In the genomic region with DNA sequence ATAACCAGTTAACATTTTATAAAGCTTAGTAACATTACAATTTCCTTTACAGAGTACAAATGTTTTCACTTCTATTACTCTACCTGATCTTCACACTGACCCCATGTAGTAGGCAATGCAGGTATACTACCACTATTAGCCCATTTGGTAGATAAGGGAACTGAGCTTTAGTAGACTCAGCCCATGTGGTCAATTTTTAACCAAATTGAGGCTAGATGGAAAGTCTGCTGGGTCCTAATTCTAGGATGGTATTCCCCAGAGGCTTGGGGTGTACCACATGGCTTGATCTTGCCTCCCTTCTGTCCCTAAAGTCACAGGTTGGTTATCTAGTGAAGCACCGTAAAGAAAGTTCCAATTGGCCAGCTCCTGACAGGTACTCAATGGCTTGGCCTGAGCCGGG, we compare ENCODE assay signal across 15 cellular contexts. TPM values are rescaled to one million over a fixed set of nuclear protein-coding genes. Genes with fewer than 3 reads are reported as not detected.
A peak's percentile ranks its signal among the peaks of the same experiment; 100 is the strongest.
DNase-seq lines count a peak whose midpoint lies in the region; ATAC-seq, FAIRE-seq and TF ChIP-seq lines count a peak whose summit lies in the region.
"Had no signal": no experiment of that assay in that cellular context is flagged by ENCODE, and none has a peak within 500 bp of the region (broad histone marks: within the 10 kb centered on the region; RNA-seq: fewer than 3 reads in every experiment).

No MANE protein-coding gene starts in this region.

- TF ChIP-seq CTCF in GM12878 (IDR thresholded peaks at IDR 0.05 in 2 of 3, conservative IDR thresholded peaks at IDR 0.05 in 1 of 3; ENCODE audit: control insufficient read depth in 2 of 3, extremely low read depth in 1 of 3, insufficient read depth in 1 of 3, low read depth in 3 of 3, low read length in 3 of 3) = no peak
- no peak for TF ChIP-seq CTCF in testis (IDR thresholded peaks at IDR 0.05)
- TF ChIP-seq CTCF in WERI-Rb-1 (IDR thresholded peaks at IDR 0.05; ENCODE audit: low read depth, low read length) = no peak

- TF ChIP-seq POLR2A in GM12878 (IDR thresholded peaks at IDR 0.05; ENCODE audit: low read depth, low read length) (no peak), testis (IDR thresholded peaks at IDR 0.05) (no peak)

- H3K9me3 ChIP-seq in GM12878 (replicated peaks; ENCODE audit: control insufficient read depth, insufficient read depth, low read length) = no peaks in the 10 kb centered on the region
- no peaks in the 10 kb centered on the region for H3K9me3 ChIP-seq in testis
- no peaks in the 10 kb centered on the region for H3K9me3 ChIP-seq in WERI-Rb-1 (ENCODE audit: severe bottlenecking)
- H3K9me3 ChIP-seq: gastroesophageal sphincter, right atrium auricular region had no signal

- H4K20me1 ChIP-seq in GM12878 (ENCODE audit: control insufficient read depth, insufficient read depth) = no peaks in the 10 kb centered on the region

- H3K27ac ChIP-seq in GM12878 (ENCODE audit: control insufficient read depth, insufficient read depth) (no peak overlapping the region), substantia nigra (ENCODE audit: low read depth, low read length, poor library complexity, severe bottlenecking) (peak overlapping the region; percentile 75), testis (no peak overlapping the region), WERI-Rb-1 (no peak overlapping the region)
- H3K27ac ChIP-seq: gastroesophageal sphincter had no signal

- intact Hi-C loops in GM12878 (cut with micrococcal nuclease; ENCODE audit: unreplicated experiment) (no loop called here), testis (cut with DNase I; ENCODE audit: low total_unique reads) (no loop called here)

- no peaks in the 10 kb centered on the region for H3K79me2 ChIP-seq in GM12878 (ENCODE audit: control insufficient read depth, insufficient read depth, low read length)

- H3K9ac ChIP-seq in GM12878 (ENCODE audit: control insufficient read depth, insufficient read depth, low read length) = no peak overlapping the region

- ATAC-seq in GM18511 (IDR thresholded peaks at IDR 0.05; ENCODE audit: unreplicated experiment) (peak; percentile 67), GM21825 (IDR thresholded peaks at IDR 0.05; ENCODE audit: unreplicated experiment) (peak; percentile 43), GM12878 (peak; percentile 79)
- ATAC-seq: activated naive CD4-positive, alpha-beta T cell treated with anti-CD3 and anti-CD28 coated beads, Interleukin-2, amount 50 U/mL, for 72 hours had no signal

- in situ Hi-C loops in GM12878 (cut with MboI) = no loop called here

- POLR2A ChIA-PET in GM12878 (lab: Charles Lee) = interaction anchor here (1.5 kb wide), 1 partner anchor 97 kb away, joined by 3 read pairs; no protein-coding TSS in a partner anchor

- SMC1A ChIA-PET in GM12878 (lab: Charles Lee; ENCODE audit: uncharacterized antibody, unreplicated experiment) = interaction anchor here (0.6 to 4.9 kb wide), 8 partner anchors 9 to 590 kb away, joined by 3 to 30 read pairs (median 5); no protein-coding TSS in a partner anchor

- no peaks in the 10 kb centered on the region for H3K36me3 ChIP-seq in GM12878 (ENCODE audit: control insufficient read depth in 2 of 2, insufficient read depth in 2 of 2, low read length in 1 of 2)
- H3K36me3 ChIP-seq in testis (ENCODE audit: low read depth, missing control alignments) = no peaks in the 10 kb centered on the region
- H3K36me3 ChIP-seq in WERI-Rb-1 = no peaks in the 10 kb centered on the region
- H3K36me3 ChIP-seq: gastroesophageal sphincter, right atrium auricular region had no signal

- RAD21 ChIA-PET in GM12878 (lab: Charles Lee; ENCODE audit: unreplicated experiment) = interaction anchor here (0.6 to 4.5 kb wide), 8 partner anchors 12 to 357 kb away, joined by 3 to 29 read pairs (median 4); partner anchors contain the start of genes PRDX5 and TRMT112

- TF ChIP-seq RAD21 in GM12878 (IDR thresholded peaks at IDR 0.05; ENCODE audit: insufficient read depth, low read depth, low read length) = no peak

- H2AFZ ChIP-seq in GM12878 (ENCODE audit: control insufficient read depth, low read depth, low read length) = no peak overlapping the region

- DNase-seq in GM12878 (ENCODE audit: low read depth, low spot score) = peak; percentile 72
- no peak for DNase-seq in substantia nigra (lab: John Stamatoyannopoulos, UW)
- DNase-seq in T-helper 2 cell = no peak
- DNase-seq in testis = no peak
- DNase-seq in WERI-Rb-1 = no peak
- DNase-seq: NCI-H1048, NCI-H774 had no signal

- peak overlapping the region; percentile 41 for H3K4me2 ChIP-seq in GM12878 (ENCODE audit: control insufficient read depth, insufficient read depth)

- H3K27me3 ChIP-seq in GM12878 (replicated peaks in 1 of 2; ENCODE audit: control insufficient read depth in 2 of 2, insufficient read depth in 2 of 2, low read length in 1 of 2) = peaks cover 2 to 4% of the 10 kb centered on the region in 2 experiments; a peak in 3 of 4 replicates
- no peaks in the 10 kb centered on the region for H3K27me3 ChIP-seq in testis
- H3K27me3 ChIP-seq in WERI-Rb-1 (ENCODE audit: insufficient read depth, low read depth, severe bottlenecking) = no peaks in the 10 kb centered on the region
- H3K27me3 ChIP-seq: right atrium auricular region had no signal

- H3K4me3 ChIP-seq in GM12878 (no peak overlapping the region), testis (no peak overlapping the region), WERI-Rb-1 (ENCODE audit: low read depth, low read length) (no peak overlapping the region)
- H3K4me3 ChIP-seq: gastroesophageal sphincter, right atrium auricular region had no signal

- CTCF ChIA-PET in GM12878 (lab: Yijun Ruan, JAX) = interaction anchor here (0.6 to 5.4 kb wide), 11 partner anchors 9 to 402 kb away, joined by 3 to 79 read pairs (median 6); partner anchors contain the start of gene RASGRP2

- FAIRE-seq in GM12878 (lab: Jason Lieb, UNC) = no peak
- FAIRE-seq: TTC549 had no signal

- BruUV-seq in GM12878 (replicated peaks; lab: Mats Ljungman, UMichigan) = no TSS peak

- H3K4me1 ChIP-seq in GM12878 (ENCODE audit: control insufficient read depth, insufficient read depth, low read length) = peaks cover 28% of the 10 kb centered on the region
- peaks cover 18% of the 10 kb centered on the region for H3K4me1 ChIP-seq in testis

- TF ChIP-seq EP300 in GM12878 (IDR thresholded peaks at IDR 0.05; ENCODE audit: borderline replicate concordance in 1 of 2, control insufficient read depth in 1 of 2, low read depth in 2 of 2, low read length in 2 of 2) = peak in 1 of 2 experiments; percentile 7; a peak in 1 of 4 replicates

- WGBS in GM12878 (ENCODE audit: insufficient coverage, insufficient replicate concordance, low lambda C conversion rate, missing lambda C conversion rate) = 31% methylated on average over 2 of the region's 2 CpGs
- WGBS in testis, 2 donors = 95 to 100% methylated on average over 1 to 2 of the region's 2 CpGs

TF ChIP-seq in GM12878, 131 proteins besides CTCF, POLR2A, EP300 and RAD21 (continues in another document):
- TF ChIP-seq RUNX3 (IDR thresholded peaks at IDR 0.05; ENCODE audit: low read length) = peak; percentile 65
- peak; percentile 97 for TF ChIP-seq MEF2B (IDR thresholded peaks at IDR 0.05; ENCODE audit: partially characterized antibody, poor library complexity, severe bottlenecking)
- TF ChIP-seq IRF4 (IDR thresholded peaks at IDR 0.05; ENCODE audit: low read depth, low read length) = no peak
- TF ChIP-seq JUNB (IDR thresholded peaks at IDR 0.05) = no peak
- peak; percentile 36; the same call in 1 of the 2 replicates for TF ChIP-seq ZNF217 (IDR thresholded peaks at IDR 0.05)
- TF ChIP-seq MXI1 (IDR thresholded peaks at IDR 0.05; ENCODE audit: low read depth, low read length) = no peak
- TF ChIP-seq SPI1 (IDR thresholded peaks at IDR 0.05; ENCODE audit: borderline replicate concordance, insufficient read depth, low read depth, low read length) = peak; percentile 71; the same call in 1 of the 2 replicates
- TF ChIP-seq, protein P1, sequence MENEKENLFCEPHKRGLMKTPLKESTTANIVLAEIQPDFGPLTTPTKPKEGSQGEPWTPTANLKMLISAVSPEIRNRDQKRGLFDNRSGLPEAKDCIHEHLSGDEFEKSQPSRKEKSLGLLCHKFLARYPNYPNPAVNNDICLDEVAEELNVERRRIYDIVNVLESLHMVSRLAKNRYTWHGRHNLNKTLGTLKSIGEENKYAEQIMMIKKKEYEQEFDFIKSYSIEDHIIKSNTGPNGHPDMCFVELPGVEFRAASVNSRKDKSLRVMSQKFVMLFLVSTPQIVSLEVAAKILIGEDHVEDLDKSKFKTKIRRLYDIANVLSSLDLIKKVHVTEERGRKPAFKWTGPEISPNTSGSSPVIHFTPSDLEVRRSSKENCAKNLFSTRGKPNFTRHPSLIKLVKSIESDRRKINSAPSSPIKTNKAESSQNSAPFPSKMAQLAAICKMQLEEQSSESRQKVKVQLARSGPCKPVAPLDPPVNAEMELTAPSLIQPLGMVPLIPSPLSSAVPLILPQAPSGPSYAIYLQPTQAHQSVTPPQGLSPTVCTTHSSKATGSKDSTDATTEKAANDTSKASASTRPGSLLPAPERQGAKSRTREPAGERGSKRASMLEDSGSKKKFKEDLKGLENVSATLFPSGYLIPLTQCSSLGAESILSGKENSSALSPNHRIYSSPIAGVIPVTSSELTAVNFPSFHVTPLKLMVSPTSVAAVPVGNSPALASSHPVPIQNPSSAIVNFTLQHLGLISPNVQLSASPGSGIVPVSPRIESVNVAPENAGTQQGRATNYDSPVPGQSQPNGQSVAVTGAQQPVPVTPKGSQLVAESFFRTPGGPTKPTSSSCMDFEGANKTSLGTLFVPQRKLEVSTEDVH (IDR thresholded peaks at IDR 0.05; ENCODE audit: low read depth, partially characterized antibody) = no peak
- no peak for TF ChIP-seq ESRRA (IDR thresholded peaks at IDR 0.05; ENCODE audit: low read length)

RNA-seq across cellular contexts. Expression of gene NRXN2, which starts 48.2 kb away (rescaled TPM):
- 1.8 and 2.7 TPM in 2 replicates for total RNA-seq in GM12878 (2013; cell fraction: nucleolus; rRNA removed)
- 0.06 TPM in 1 of 2 replicates, not detected in the other for total RNA-seq in GM12878 (2014; rRNA removed)
- total RNA-seq in GM12878 (2014; rRNA removed; fragmentation: Illumina TruSeq; extraction: Trizol) = 0.18 and 0.22 TPM in 2 replicates
- 0.29 and 0.74 TPM in 2 replicates for total RNA-seq in GM12878 (2021)
- not detected for polyA plus RNA-seq in GM12878 (2011; ENCODE audit: low read depth)
- 1.1 and 1.4 TPM in 2 replicates for polyA plus RNA-seq in GM12878 (2011; rRNA removed)
- polyA plus RNA-seq in GM12878 (2011; cell fraction: cytosol; rRNA removed) = 2.2 and 2.7 TPM in 2 replicates
- 8.3 and 17.7 TPM in 2 replicates for polyA plus RNA-seq in GM12878 (2011; cell fraction: nucleus; rRNA removed)
- 0.11 and 0.32 TPM in 2 replicates for polyA plus RNA-seq in GM12878 (2012)
- 0.09 TPM in 1 of 2 replicates, not detected in the other for polyA plus RNA-seq in GM12878 (2014; fragmentation: Illumina TruSeq; extraction: Trizol)
- under 1 TPM; 0.03 to 0.07 TPM for polyA plus RNA-seq in GM12878 (2014; fragmentation: Nextera tagmentation; extraction: Ambion mirVana)
- polyA plus RNA-seq in GM12878 (2014; rRNA removed) = 0.08 and 0.28 TPM in 2 replicates
- under 1 TPM; 0.24 to 0.52 TPM for polyA plus RNA-seq in GM12878 (2016; fragmentation: Nextera tagmentation; extraction: Ambion mirVana)
- 11.6 and 16.6 TPM in 2 replicates for polyA minus RNA-seq in GM12878 (2011; rRNA and poly(A)+ RNA removed)
- polyA minus RNA-seq in GM12878 (2011; cell fraction: cytosol; rRNA and poly(A)+ RNA removed) = 9.4 and 11.8 TPM in 2 replicates
- 5.4 and 16.4 TPM in 2 replicates for polyA minus RNA-seq in GM12878 (2011; cell fraction: nucleus; rRNA and poly(A)+ RNA removed)
- total RNA-seq in testis = 10 to 100 TPM; 32.6 to 40.1 TPM
- 46.8 TPM for polyA plus RNA-seq in testis (ENCODE audit: insufficient read depth, low read depth, low replicate concordance)
- total RNA-seq: dermis microvascular lymphatic vessel endothelial cell, epithelial cell of proximal tubule had no signal

Comparison
In these comparisons a context has a peak if more than half of its experiments do, and no peak if none do; other contexts are left out.
1. RNA of gene NRXN2, which starts 48.2 kb away (total RNA-seq): 32.6 to 40.1 TPM in testis; 0.06 to 2.7 TPM in GM12878; every median in the first group is over 4 times any median in the second.
2. Peak in every context shown above with its lines, with median percentiles within 50 percentile points of each other: ATAC-seq.